1 cellular context compared by ENCODE assay signal in the genomic region with DNA sequence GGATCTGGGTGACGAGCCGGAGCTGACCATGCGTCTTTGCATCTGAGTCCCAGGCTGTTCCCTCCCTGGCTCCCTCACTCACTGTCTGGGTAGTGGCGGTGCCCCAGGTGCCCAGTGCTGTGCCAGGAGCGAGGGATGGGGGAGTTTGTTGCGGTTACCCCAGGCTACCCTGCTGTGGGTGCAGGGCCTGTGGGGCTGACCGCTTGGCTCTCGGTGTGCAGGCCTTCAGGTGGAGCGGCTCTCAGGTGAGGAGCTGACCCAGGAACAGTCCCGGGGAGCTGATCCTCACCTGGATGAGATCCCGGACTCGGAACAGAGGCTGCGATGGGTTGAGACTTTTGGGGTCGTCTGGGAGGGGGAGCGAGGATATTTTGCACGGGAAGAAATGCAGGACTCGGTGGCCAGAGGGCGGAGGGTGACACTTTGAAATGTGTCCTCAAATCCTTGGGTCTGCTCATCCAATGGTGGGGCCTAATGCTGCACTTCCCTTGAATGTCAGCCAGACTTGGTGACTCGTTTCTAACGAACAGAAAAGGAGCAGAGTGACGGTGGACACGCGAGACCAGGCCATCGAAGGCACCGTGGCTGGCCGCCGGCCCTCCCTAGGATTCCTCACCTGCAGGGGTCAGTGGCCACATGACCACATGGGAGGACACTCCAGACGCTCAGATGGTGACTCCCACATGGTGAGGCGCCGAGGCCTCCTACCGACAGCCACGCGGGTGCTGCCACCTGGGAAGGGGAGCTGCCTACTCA.
TF ChIP-seq lines count a peak whose summit lies in the region.

No MANE protein-coding gene starts in this region.

TF ChIP-seq in H1, 55 proteins besides CTCF, POLR2A, EP300 and RAD21:
- TF ChIP-seq ZNF274 (IDR thresholded peaks at IDR 0.05; ENCODE audit: borderline replicate concordance, extremely low read depth, low read length) (no peak), SIX5 (IDR thresholded peaks at IDR 0.05; ENCODE audit: low read depth, low read length) (no peak)
